ENCODE assay signal across 12 cellular contexts in the genomic region with DNA sequence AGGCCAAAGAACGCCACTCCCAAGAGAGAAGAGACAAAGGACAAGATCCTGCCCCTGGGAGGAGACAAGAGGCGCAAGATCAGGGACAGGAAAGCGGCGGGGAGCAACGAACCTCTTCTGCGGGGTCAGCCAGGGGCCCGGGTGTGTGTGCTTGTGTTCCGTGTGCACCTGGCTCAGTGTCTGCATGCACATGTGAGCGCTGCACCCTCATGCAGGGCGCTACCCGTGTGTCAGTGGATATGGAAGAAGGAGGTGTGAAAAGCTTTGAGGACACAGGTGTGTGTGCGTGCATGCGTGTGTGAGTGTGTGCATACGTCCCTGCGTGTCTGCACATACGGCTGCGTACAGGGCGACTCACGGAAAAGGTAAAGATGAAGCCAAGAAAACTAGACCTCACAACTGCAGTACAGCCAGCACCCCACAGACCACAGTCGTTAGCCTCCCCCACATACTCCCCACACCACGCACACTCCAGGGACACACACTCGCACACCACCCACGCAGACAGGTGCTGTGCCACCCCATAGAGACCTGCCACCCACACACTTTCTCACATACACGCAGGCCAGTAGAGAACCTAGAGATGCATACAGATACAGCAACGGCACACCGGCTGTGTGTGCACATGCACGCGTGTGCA. TPM values are rescaled to one million over a fixed set of nuclear protein-coding genes. Genes with fewer than 3 reads are reported as not detected.
DNase-seq lines count a peak whose midpoint lies in the region; ATAC-seq and TF ChIP-seq lines count a peak whose summit lies in the region.
"Had no signal": no experiment of that assay in that cellular context is flagged by ENCODE, and none has a peak within 500 bp of the region (broad histone marks: within the 10 kb centered on the region; RNA-seq: fewer than 3 reads in every experiment).

No MANE protein-coding gene starts in this region.

- no peaks in the 10 kb centered on the region for H3K36me3 Mint-ChIP-seq in activated CD4-positive, alpha-beta memory T cell treated with anti-CD3 and anti-CD28 coated beads for 36 hours

- H3K27ac Mint-ChIP-seq in activated CD4-positive, alpha-beta memory T cell treated with anti-CD3 and anti-CD28 coated beads for 36 hours: no peak overlapping the region

- H2AFZ ChIP-seq in mammary epithelial cell (ENCODE audit: low read depth, low read length) (peak overlapping the region; percentile 49), PC-9 (no peak overlapping the region)

- H4K20me1 ChIP-seq in mammary epithelial cell (ENCODE audit: insufficient read depth, low read length) (no peaks in the 10 kb centered on the region), PC-9 (ENCODE audit: insufficient read depth) (no peaks in the 10 kb centered on the region)

- no peaks in the 10 kb centered on the region for H3K79me2 ChIP-seq in mammary epithelial cell (ENCODE audit: insufficient read depth, low read length)
- H3K79me2 ChIP-seq in PC-9 (ENCODE audit: low read depth): no peaks in the 10 kb centered on the region

- WGBS in mammary epithelial cell (ENCODE audit: low coverage, missing lambda C conversion rate): 72% methylated on average over 21 of the region's 28 CpGs
- 67% methylated on average over 24 of the region's 28 CpGs for WGBS in suprapubic skin

- no peak overlapping the region for H3K4me3 ChIP-seq in mammary epithelial cell (replicated peaks in 1 of 3; ENCODE audit: insufficient read depth in 1 of 3, low read depth in 2 of 3, low read length in 3 of 3)
- peak overlapping the region in 1 of 3 donors; percentile 40 for H3K4me3 ChIP-seq in breast epithelium
- peak overlapping the region; percentile 56 for H3K4me3 ChIP-seq in left ventricle myocardium inferior
- peak overlapping the region; percentile 25 for H3K4me3 ChIP-seq in suprapubic skin
- no peak overlapping the region for H3K4me3 ChIP-seq in PC-9

- DNase-seq in mammary epithelial cell: no peak
- DNase-seq in breast epithelium (ENCODE audit: low spot score in 2 of 2): no peak
- no peak for DNase-seq in activated CD4-positive, alpha-beta memory T cell treated with anti-CD3 and anti-CD28 coated beads for 36 hours
- no peak for DNase-seq in left ventricle myocardium inferior
- DNase-seq in suprapubic skin (ENCODE audit: low spot score in 2 of 2): no peak
- DNase-seq in PC-9: no peak
- no peak for DNase-seq in sciatic nerve (ENCODE audit: low spot score)
- DNase-seq: AML-193, NCI-H187 had no signal

- H3F3A ChIP-seq in PC-9 (ENCODE audit: insufficient read depth, low read depth): no peaks in the 10 kb centered on the region

- H3K27ac ChIP-seq in mammary epithelial cell (ENCODE audit: insufficient read depth, low read depth, low read length) (no peak overlapping the region), breast epithelium (no peak overlapping the region), left ventricle myocardium inferior (replicated peaks) (no peak overlapping the region), suprapubic skin (no peak overlapping the region), PC-9 (no peak overlapping the region)
- H3K27ac ChIP-seq: KMS-11, pancreas had no signal

- H3K36me3 ChIP-seq in mammary epithelial cell (ENCODE audit: insufficient read depth, low read length): no peaks in the 10 kb centered on the region
- no peaks in the 10 kb centered on the region for H3K36me3 ChIP-seq in breast epithelium
- no peaks in the 10 kb centered on the region for H3K36me3 ChIP-seq in left ventricle myocardium inferior
- H3K36me3 ChIP-seq in suprapubic skin: no peaks in the 10 kb centered on the region
- H3K36me3 ChIP-seq in PC-9 (ENCODE audit: low read depth): no peaks in the 10 kb centered on the region
- H3K36me3 ChIP-seq: pancreas had no signal

- TF ChIP-seq CTCF in mammary epithelial cell (conservative IDR thresholded peaks at IDR 0.05 in 1 of 2, IDR thresholded peaks at IDR 0.05 in 1 of 2; ENCODE audit: extremely low read depth in 1 of 2, insufficient read depth in 1 of 2, low read depth in 1 of 2, low read length in 2 of 2) (no peak), breast epithelium (IDR thresholded peaks at IDR 0.05) (no peak), left ventricle myocardium inferior (IDR thresholded peaks at IDR 0.05; ENCODE audit: borderline replicate concordance) (no peak), suprapubic skin (IDR thresholded peaks at IDR 0.05) (no peak), PC-9 (conservative IDR thresholded peaks at IDR 0.05) (no peak)

- no peak overlapping the region for H3K9ac ChIP-seq in mammary epithelial cell (ENCODE audit: insufficient read depth, low read length)
- H3K9ac ChIP-seq: KMS-11 had no signal

- peaks cover 9% of the 10 kb centered on the region for H3K4me1 Mint-ChIP-seq in activated CD4-positive, alpha-beta memory T cell treated with anti-CD3 and anti-CD28 coated beads for 36 hours (ENCODE audit: low read depth)

- peaks cover 14% of the 10 kb centered on the region for H3K27me3 Mint-ChIP-seq in activated CD4-positive, alpha-beta memory T cell treated with anti-CD3 and anti-CD28 coated beads for 36 hours

- H3K4me3 Mint-ChIP-seq in activated CD4-positive, alpha-beta memory T cell treated with anti-CD3 and anti-CD28 coated beads for 36 hours: peak overlapping the region; percentile 72

- in situ Hi-C loops in mammary epithelial cell (cut with MboI; ENCODE audit: low sequenced_read_pairs in 2 of 2): no loop called here

- intact Hi-C loops in mammary epithelial cell (cut with micrococcal nuclease) (loop anchor here (5.0 kb wide), 1 partner anchor 80 kb away; no protein-coding TSS in a partner anchor), breast epithelium (cut with DNase I; ENCODE audit: low total_unique reads) (no loop called here), left ventricle myocardium inferior (cut with micrococcal nuclease) (no loop called here), PC-9 (cut with micrococcal nuclease; ENCODE audit: unreplicated experiment) (no loop called here), sciatic nerve (cut with DNase I) (no loop called here)
- intact Hi-C loops in activated CD4-positive, alpha-beta memory T cell treated with anti-CD3 and anti-CD28 coated beads for 36 hours (cut with micrococcal nuclease): no loop called here

- dilution Hi-C loops in mammary epithelial cell (cut with HindIII; ENCODE audit: low sequenced_read_pairs): no loop called here

- POLR2A ChIA-PET in activated CD4-positive, alpha-beta memory T cell treated with anti-CD3 and anti-CD28 coated beads for 36 hours (lab: Charles Lee): no interaction called here
- POLR2A ChIA-PET in PC-9 (lab: Charles Lee; ENCODE audit: unreplicated experiment): no interaction called here

- H3K4me2 ChIP-seq in mammary epithelial cell (ENCODE audit: insufficient read depth, low read depth, low read length) (no peak overlapping the region), PC-9 (no peak overlapping the region)
- H3K4me2 ChIP-seq: KMS-11 had no signal

- BruUV-seq in mammary epithelial cell (replicated peaks; lab: Mats Ljungman, UMichigan): no TSS peak
- BruUV-seq in PC-9 (replicated peaks; lab: Mats Ljungman, UMichigan): no TSS peak

- H3K27me3 ChIP-seq in mammary epithelial cell (ENCODE audit: insufficient read depth, low read length) (no peaks in the 10 kb centered on the region), breast epithelium (peaks cover 0 to 28% of the 10 kb centered on the region in 2 donors), left ventricle myocardium inferior (ENCODE audit: low read depth) (peaks cover 15% of the 10 kb centered on the region), suprapubic skin (peaks cover 33% of the 10 kb centered on the region), PC-9 (ENCODE audit: insufficient read depth, low read depth) (peaks cover 55% of the 10 kb centered on the region)

- TF ChIP-seq EP300 in suprapubic skin (IDR thresholded peaks at IDR 0.05): no peak

- no peak for TF ChIP-seq POLR2A in breast epithelium (IDR thresholded peaks at IDR 0.05)
- TF ChIP-seq POLR2A in suprapubic skin (IDR thresholded peaks at IDR 0.05): no peak

- H3K9me2 ChIP-seq in PC-9 (ENCODE audit: insufficient read depth): no peaks in the 10 kb centered on the region

- ATAC-seq in sciatic nerve: no peak
- ATAC-seq in HG03097 (IDR thresholded peaks at IDR 0.05; ENCODE audit: low FRiP score, unreplicated experiment): no peak

- CTCF ChIA-PET in mammary epithelial cell (lab: Charles Lee; ENCODE audit: low non-redundant PET): no interaction called here
- CTCF ChIA-PET in activated CD4-positive, alpha-beta memory T cell treated with anti-CD3 and anti-CD28 coated beads for 36 hours (lab: Charles Lee): interaction anchor here (0.6 to 0.8 kb wide), 2 partner anchors 22 to 102 kb away, joined by 3 read pairs; no protein-coding TSS in a partner anchor
- CTCF ChIA-PET in PC-9 (lab: Charles Lee): no interaction called here

- H3K9me3 Mint-ChIP-seq in activated CD4-positive, alpha-beta memory T cell treated with anti-CD3 and anti-CD28 coated beads for 36 hours: no peaks in the 10 kb centered on the region

- no peaks in the 10 kb centered on the region for H3K4me1 ChIP-seq in mammary epithelial cell (ENCODE audit: insufficient read depth, low read length)
- no peaks in the 10 kb centered on the region for H3K4me1 ChIP-seq in breast epithelium
- H3K4me1 ChIP-seq in left ventricle myocardium inferior: peaks cover 11% of the 10 kb centered on the region
- H3K4me1 ChIP-seq in suprapubic skin: no peaks in the 10 kb centered on the region
- H3K4me1 ChIP-seq in PC-9 (replicated peaks; ENCODE audit: insufficient read depth): no peaks in the 10 kb centered on the region
- H3K4me1 ChIP-seq: pancreas had no signal

- H3K9me3 ChIP-seq in mammary epithelial cell (replicated peaks; ENCODE audit: insufficient read depth, low read length): no peaks in the 10 kb centered on the region
- no peaks in the 10 kb centered on the region for H3K9me3 ChIP-seq in breast epithelium
- no peaks in the 10 kb centered on the region for H3K9me3 ChIP-seq in left ventricle myocardium inferior (replicated peaks)
- no peaks in the 10 kb centered on the region for H3K9me3 ChIP-seq in suprapubic skin
- H3K9me3 ChIP-seq in PC-9 (ENCODE audit: insufficient read depth, low read depth): no peaks in the 10 kb centered on the region; the same call in 1 of the 2 replicates
- H3K9me3 ChIP-seq: pancreas had no signal

RNA-seq across cellular contexts. Expression of gene IGSF9B, which starts 11.0 kb away (rescaled TPM):
- total RNA-seq in mammary epithelial cell (1 to 10 TPM in 1 of 2 donors, under 1 TPM in 1; 0.33 to 1.2 TPM), breast epithelium (1 to 10 TPM in 2 of 3 donors, under 1 TPM in 1; 0.64 to 4.5 (median 3.3) TPM), left ventricle myocardium inferior (44.1 TPM), suprapubic skin (10 to 100 TPM in 1 of 4 donors, 1 to 10 TPM in 3; 6.6 to 15.0 (median 9.5) TPM), PC-9 (2021) (not detected in 2 replicates), sciatic nerve (13.5 TPM)
- 1.1 TPM for polyA plus RNA-seq in mammary epithelial cell
- polyA minus RNA-seq in mammary epithelial cell: 26.3 TPM
- 10 to 100 TPM; 24.6 to 30.3 TPM for total RNA-seq in activated CD4-positive, alpha-beta memory T cell treated with anti-CD3 and anti-CD28 coated beads for 36 hours

Comparison
In these comparisons a context has a peak if more than half of its experiments do, and no peak if none do; other contexts are left out.
1. H3K4me3 ChIP-seq: peak in left ventricle myocardium inferior (single experiment) and suprapubic skin (single experiment); none in mammary epithelial cell (0 of 3) and PC-9 (single experiment).